ENCODE assay signal across 9 cellular contexts in the genomic region with DNA sequence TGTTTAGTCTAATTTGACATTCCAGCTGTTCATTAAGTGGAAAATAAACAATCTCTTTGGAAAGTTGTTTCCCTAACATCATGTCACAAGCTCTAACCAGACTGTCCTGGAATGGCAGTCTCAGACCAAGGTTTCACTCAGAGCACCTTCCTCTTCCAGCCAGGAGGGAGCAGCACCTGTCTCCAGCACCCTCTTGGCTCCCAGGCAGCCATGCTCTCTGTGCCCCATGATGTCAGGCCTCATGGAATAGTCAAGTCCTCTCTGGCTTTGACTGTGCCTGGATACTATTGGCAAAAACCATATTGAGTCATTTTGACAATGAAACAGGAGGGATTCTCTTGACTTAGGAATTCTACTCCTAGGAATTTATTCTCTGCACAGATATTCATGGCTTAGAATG.
DNase-seq lines count a peak whose midpoint lies in the region; ATAC-seq, FAIRE-seq and TF ChIP-seq lines count a peak whose summit lies in the region.
"Had no signal": no experiment of that assay in that cellular context is flagged by ENCODE, and none has a peak within 500 bp of the region (broad histone marks: within the 10 kb centered on the region; RNA-seq: fewer than 3 reads in every experiment).

No MANE protein-coding gene starts in this region.

- TF ChIP-seq EP300 in suprapubic skin (IDR thresholded peaks at IDR 0.05): no peak

- intact Hi-C loops in mammary epithelial cell (cut with micrococcal nuclease) (loop anchor here (1.0 to 2.0 kb wide), 2 partner anchors 136 to 205 kb away; no protein-coding TSS in a partner anchor), pancreas (cut with DNase I) (loop anchor here in 1 of 3 donors (5.0 kb wide), 2 partner anchors 134 to 806 kb away; no protein-coding TSS in a partner anchor), natural killer cell (cut with micrococcal nuclease) (no loop called here)

- H3K27me3 Mint-ChIP-seq in natural killer cell (ENCODE audit: low read depth in 2 of 2): no peaks in the 10 kb centered on the region
- H3K27me3 Mint-ChIP-seq: stimulated activated naive CD8-positive, alpha-beta T cell treated with anti-CD3 and anti-CD28 coated beads, Interleukin-15, Interleukin-2, amounts not matched to agents 100 ng/mL and 50 ng/mL, for 24 hours had no signal

- peak; percentile 40 to 77 for TF ChIP-seq CTCF in mammary epithelial cell (conservative IDR thresholded peaks at IDR 0.05 in 1 of 2, IDR thresholded peaks at IDR 0.05 in 1 of 2; ENCODE audit: extremely low read depth in 1 of 2, insufficient read depth in 1 of 2, low read depth in 1 of 2, low read length in 2 of 2)
- no peak for TF ChIP-seq CTCF in pancreas (IDR thresholded peaks at IDR 0.05)
- TF ChIP-seq CTCF in suprapubic skin (IDR thresholded peaks at IDR 0.05): peak in 1 of 2 donors; percentile 28
- TF ChIP-seq CTCF in natural killer cell (IDR thresholded peaks at IDR 0.05): no peak

- no peak overlapping the region for H3K4me3 Mint-ChIP-seq in natural killer cell
- H3K4me3 Mint-ChIP-seq: stimulated activated naive CD8-positive, alpha-beta T cell treated with anti-CD3 and anti-CD28 coated beads, Interleukin-15, Interleukin-2, amounts not matched to agents 100 ng/mL and 50 ng/mL, for 24 hours had no signal

- H4K20me1 ChIP-seq in Karpas-422 (ENCODE audit: insufficient read depth, low read depth, low read length): no peaks in the 10 kb centered on the region
- H4K20me1 ChIP-seq in mammary epithelial cell (ENCODE audit: insufficient read depth, low read length): no peaks in the 10 kb centered on the region

- H3K4me3 ChIP-seq in Karpas-422 (ENCODE audit: low read length) (no peak overlapping the region), mammary epithelial cell (replicated peaks in 1 of 3; ENCODE audit: insufficient read depth in 1 of 3, low read depth in 2 of 3, low read length in 3 of 3) (no peak overlapping the region), pancreas (no peak overlapping the region), suprapubic skin (no peak overlapping the region)

- H3K4me2 ChIP-seq in Karpas-422 (ENCODE audit: low read depth, low read length, poor library complexity, severe bottlenecking) (no peak overlapping the region), mammary epithelial cell (ENCODE audit: insufficient read depth, low read depth, low read length) (no peak overlapping the region)

- H3K79me2 ChIP-seq in Karpas-422 (ENCODE audit: low read length) (no peaks in the 10 kb centered on the region), mammary epithelial cell (ENCODE audit: insufficient read depth, low read length) (no peaks in the 10 kb centered on the region)

- H3K9me3 Mint-ChIP-seq in natural killer cell: no peaks in the 10 kb centered on the region
- H3K9me3 Mint-ChIP-seq: stimulated activated naive CD8-positive, alpha-beta T cell treated with anti-CD3 and anti-CD28 coated beads, Interleukin-15, Interleukin-2, amounts not matched to agents 100 ng/mL and 50 ng/mL, for 24 hours had no signal

- H3K4me1 ChIP-seq in Karpas-422 (ENCODE audit: low read length): no peaks in the 10 kb centered on the region
- no peaks in the 10 kb centered on the region for H3K4me1 ChIP-seq in mammary epithelial cell (ENCODE audit: insufficient read depth, low read length)
- H3K4me1 ChIP-seq in pancreas: no peaks in the 10 kb centered on the region
- peaks cover 12% of the 10 kb centered on the region for H3K4me1 ChIP-seq in suprapubic skin

- no peaks in the 10 kb centered on the region for H3K4me1 Mint-ChIP-seq in natural killer cell

- TF ChIP-seq POLR2A in GM18505 (IDR thresholded peaks at IDR 0.05; ENCODE audit: borderline replicate concordance, extremely low read depth, insufficient read depth, insufficient read length) (no peak), suprapubic skin (IDR thresholded peaks at IDR 0.05) (no peak)

- H3K9me3 ChIP-seq in Karpas-422 (ENCODE audit: low read length) (no peaks in the 10 kb centered on the region), mammary epithelial cell (replicated peaks; ENCODE audit: insufficient read depth, low read length) (no peaks in the 10 kb centered on the region), pancreas (no peaks in the 10 kb centered on the region), suprapubic skin (no peaks in the 10 kb centered on the region)

- dilution Hi-C loops in mammary epithelial cell (cut with HindIII; ENCODE audit: low sequenced_read_pairs): no loop called here

- DNase-seq in Karpas-422 (peak; percentile 70), mammary epithelial cell (peak; percentile 21), pancreas (peak in 3 of 6 donors; percentile 7 to 33 (median 21)), suprapubic skin (ENCODE audit: low spot score in 2 of 2) (no peak), natural killer cell (no peak)
- no peak for DNase-seq in NK-92 treated with Interleukin-12 subunit alpha and Interleukin-12 subunit beta, amount 100 ng/mL, for 24 hours (lab: John Stamatoyannopoulos, UW)

- ATAC-seq in GM18505 (IDR thresholded peaks at IDR 0.05; ENCODE audit: unreplicated experiment): peak; percentile 69
- ATAC-seq in pancreas: peak; percentile 55 to 91 (median 88)
- no peak for ATAC-seq in HG02798 (IDR thresholded peaks at IDR 0.05; ENCODE audit: poor library complexity, unreplicated experiment)
- no peak for ATAC-seq in natural killer cell

- no peaks in the 10 kb centered on the region for H3K36me3 Mint-ChIP-seq in natural killer cell

- H3K27ac Mint-ChIP-seq in natural killer cell: no peak overlapping the region
- H3K27ac Mint-ChIP-seq: stimulated activated naive CD8-positive, alpha-beta T cell treated with anti-CD3 and anti-CD28 coated beads, Interleukin-15, Interleukin-2, amounts not matched to agents 100 ng/mL and 50 ng/mL, for 24 hours had no signal

- H3K9ac ChIP-seq in Karpas-422 (ENCODE audit: low read length) (no peak overlapping the region), mammary epithelial cell (ENCODE audit: insufficient read depth, low read length) (no peak overlapping the region)

- H2AFZ ChIP-seq in Karpas-422 (ENCODE audit: low read length) (no peak overlapping the region), mammary epithelial cell (ENCODE audit: low read depth, low read length) (no peak overlapping the region)

- no peak for FAIRE-seq in pancreas (lab: Jason Lieb, UNC)

- no peaks in the 10 kb centered on the region for H3K36me3 ChIP-seq in Karpas-422 (ENCODE audit: insufficient read depth, low read length)
- no peaks in the 10 kb centered on the region for H3K36me3 ChIP-seq in mammary epithelial cell (ENCODE audit: insufficient read depth, low read length)
- H3K36me3 ChIP-seq in pancreas: no peaks in the 10 kb centered on the region
- no peaks in the 10 kb centered on the region for H3K36me3 ChIP-seq in suprapubic skin

- no TSS peak for BruUV-seq in mammary epithelial cell (replicated peaks; lab: Mats Ljungman, UMichigan)

- H3K27me3 ChIP-seq in Karpas-422 (ENCODE audit: low read length) (no peaks in the 10 kb centered on the region), mammary epithelial cell (ENCODE audit: insufficient read depth, low read length) (no peaks in the 10 kb centered on the region), pancreas (no peaks in the 10 kb centered on the region), suprapubic skin (no peaks in the 10 kb centered on the region)

- H3K9me2 ChIP-seq in Karpas-422 (replicated peaks; ENCODE audit: insufficient read depth, low read length): no peaks in the 10 kb centered on the region

- CTCF ChIA-PET in mammary epithelial cell (lab: Charles Lee; ENCODE audit: low non-redundant PET): interaction anchor here (0.8 kb wide), 1 partner anchor 124 kb away, joined by 3 read pairs; no protein-coding TSS in a partner anchor

- in situ Hi-C loops in mammary epithelial cell (cut with MboI; ENCODE audit: low sequenced_read_pairs in 2 of 2): loop anchor here (25.0 kb wide), 2 partner anchors 686 to 786 kb away; no protein-coding TSS in a partner anchor

- H3K27ac ChIP-seq in Karpas-422 (ENCODE audit: low read length) (no peak overlapping the region), mammary epithelial cell (ENCODE audit: insufficient read depth, low read depth, low read length) (no peak overlapping the region), pancreas (no peak overlapping the region), suprapubic skin (no peak overlapping the region)

Comparison
In these comparisons a context has a peak if more than half of its experiments do, and no peak if none do; other contexts are left out.
1. ATAC-seq: peak in GM18505 (single experiment) and pancreas (4 of 4); none in HG02798 (single experiment) and natural killer cell (0 of 3).
2. DNase-seq: peak in Karpas-422 (single experiment) and mammary epithelial cell (single experiment); none in suprapubic skin (0 of 2), NK-92 treated with Interleukin-12 subunit alpha and Interleukin-12 subunit beta, amount 100 ng/mL, for 24 hours (single experiment) and natural killer cell (single experiment).
3. CTCF ChIP-seq: peak in mammary epithelial cell (2 of 2); none in pancreas (0 of 4) and natural killer cell (single experiment).